12 cellular contexts compared by ENCODE assay signal in the genomic region with DNA sequence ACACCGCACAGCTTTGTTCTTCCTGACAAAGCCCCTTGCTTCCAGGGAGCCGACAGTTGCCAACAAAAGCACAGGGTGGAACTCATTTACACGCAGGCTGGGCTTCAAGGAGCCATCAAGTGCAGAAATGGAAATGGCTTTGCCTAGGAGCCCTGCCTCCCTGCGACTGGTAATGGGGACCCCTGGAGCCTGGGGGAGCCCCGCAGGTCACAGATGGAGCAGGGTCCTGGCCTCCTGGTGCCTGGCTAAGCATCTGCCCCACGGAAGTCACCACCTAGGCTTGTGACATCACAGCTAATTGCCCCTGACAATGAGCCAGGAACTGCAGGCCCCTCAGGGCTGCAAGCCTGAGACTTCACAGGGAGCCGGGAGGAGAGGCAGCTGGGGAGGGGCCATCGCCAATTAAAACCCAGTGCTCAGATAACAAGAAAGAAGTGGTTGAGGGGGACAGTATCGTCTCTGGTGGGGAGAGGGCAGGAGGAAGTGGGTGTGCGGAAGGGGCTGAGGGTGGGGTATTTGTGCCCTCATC.
DNase-seq lines count a peak whose midpoint lies in the region; ATAC-seq and TF ChIP-seq lines count a peak whose summit lies in the region.
"Had no signal": no experiment of that assay in that cellular context is flagged by ENCODE, and none has a peak within 500 bp of the region (broad histone marks: within the 10 kb centered on the region; RNA-seq: fewer than 3 reads in every experiment).

No MANE protein-coding gene starts in this region.

- ATAC-seq in activated T-cell treated with anti-CD3 and anti-CD28 coated beads, Interleukin-2, amount 50 U/mL, for 72 hours (replicated peaks in 1 of 2): no peak
- ATAC-seq in GM18511 (IDR thresholded peaks at IDR 0.05; ENCODE audit: unreplicated experiment) (no peak), natural killer cell (no peak)
- ATAC-seq: PC-3; stimulated activated memory B cell treated with anti-CD40 and anti-IgM and Interleukin-4, amounts not matched to agents 10 μg/mL and 1 μg/mL and 100 μg/mL, for 72 hours had no signal

- H3K4me1 ChIP-seq in ACC112 (ENCODE audit: control insufficient read depth, insufficient read depth, low read length, unreplicated experiment) (peaks cover 4% of the 10 kb centered on the region), muscle layer of colon (ENCODE audit: insufficient read depth, low read length) (peaks cover 51% of the 10 kb centered on the region)

- no peak overlapping the region for H3K27ac ChIP-seq in ACC112 (ENCODE audit: low read depth, low read length)
- H3K27ac ChIP-seq in muscle layer of colon (ENCODE audit: low read depth, low read length): peak overlapping the region; percentile 66

- no peaks in the 10 kb centered on the region for H3K36me3 Mint-ChIP-seq in activated T-cell treated with anti-CD3 and anti-CD28 coated beads, Interleukin-2, amount 50 U/mL, for 72 hours (ENCODE audit: insufficient read depth in 2 of 2)
- no peaks in the 10 kb centered on the region for H3K36me3 Mint-ChIP-seq in natural killer cell
- H3K36me3 Mint-ChIP-seq: stimulated activated memory B cell treated with anti-CD40 and anti-IgM and Interleukin-4, amounts not matched to agents 10 μg/mL and 1 μg/mL and 100 μg/mL, for 72 hours had no signal

- peaks cover 49% of the 10 kb centered on the region for H3K27me3 Mint-ChIP-seq in activated T-cell treated with anti-CD3 and anti-CD28 coated beads, Interleukin-2, amount 50 U/mL, for 72 hours (ENCODE audit: low read depth)
- H3K27me3 Mint-ChIP-seq in natural killer cell (ENCODE audit: low read depth in 2 of 2): peaks cover 40 to 60% of the 10 kb centered on the region in 2 donors

- no peaks in the 10 kb centered on the region for H3K9me3 Mint-ChIP-seq in activated T-cell treated with anti-CD3 and anti-CD28 coated beads, Interleukin-2, amount 50 U/mL, for 72 hours
- H3K9me3 Mint-ChIP-seq in natural killer cell: no peaks in the 10 kb centered on the region
- H3K9me3 Mint-ChIP-seq: stimulated activated memory B cell treated with anti-CD40 and anti-IgM and Interleukin-4, amounts not matched to agents 10 μg/mL and 1 μg/mL and 100 μg/mL, for 72 hours had no signal

- DNase-seq in NCI-H1092 treated with DMSO at 0.1 percent for 48 hours (lab: John Stamatoyannopoulos, UW) (peak; percentile 85), astrocyte of the hippocampus (ENCODE audit: low read depth, low spot score) (peak; percentile 85), NCI-H510A treated with DMSO at 0.1 percent for 48 hours (lab: John Stamatoyannopoulos, UW) (no peak), natural killer cell (no peak)
- DNase-seq in activated T-cell treated with anti-CD3 and anti-CD28 coated beads, Interleukin-2, amount 50 U/mL, for 72 hours: no peak
- DNase-seq: activated CD4-positive, alpha-beta T cell treated with anti-CD3 and anti-CD28 coated beads, Interleukin-2, amount 50 U/mL, for 48 hours; cerebellar nuclear complex; PC-3 had no signal

- H3K4me3 Mint-ChIP-seq in activated T-cell treated with anti-CD3 and anti-CD28 coated beads, Interleukin-2, amount 50 U/mL, for 72 hours: no peak overlapping the region
- H3K4me3 Mint-ChIP-seq in natural killer cell: no peak overlapping the region
- H3K4me3 Mint-ChIP-seq: stimulated activated memory B cell treated with anti-CD40 and anti-IgM and Interleukin-4, amounts not matched to agents 10 μg/mL and 1 μg/mL and 100 μg/mL, for 72 hours had no signal

- H3K27me3 ChIP-seq in ACC112 (ENCODE audit: insufficient read depth, low read length): peaks cover 18% of the 10 kb centered on the region
- no peaks in the 10 kb centered on the region for H3K27me3 ChIP-seq in muscle layer of colon (ENCODE audit: control insufficient read depth in 1 of 2, insufficient read depth in 2 of 2, low read length in 2 of 2)

- no peaks in the 10 kb centered on the region for H3K36me3 ChIP-seq in ACC112 (ENCODE audit: insufficient read depth, low read length)
- H3K36me3 ChIP-seq in muscle layer of colon (ENCODE audit: insufficient read depth, low read length): no peaks in the 10 kb centered on the region

- H3K4me1 Mint-ChIP-seq in activated T-cell treated with anti-CD3 and anti-CD28 coated beads, Interleukin-2, amount 50 U/mL, for 72 hours (ENCODE audit: low read depth): peaks cover 17% of the 10 kb centered on the region
- peaks cover 6 to 28% of the 10 kb centered on the region in 2 donors for H3K4me1 Mint-ChIP-seq in natural killer cell

- H3K9me3 ChIP-seq in muscle layer of colon (ENCODE audit: low read length): no peaks in the 10 kb centered on the region

- no peaks in the 10 kb centered on the region for H3K79me2 ChIP-seq in ACC112 (ENCODE audit: control insufficient read depth, insufficient read depth, low read length, unreplicated experiment)

- H3K27ac Mint-ChIP-seq in activated T-cell treated with anti-CD3 and anti-CD28 coated beads, Interleukin-2, amount 50 U/mL, for 72 hours: no peak overlapping the region
- H3K27ac Mint-ChIP-seq in natural killer cell: no peak overlapping the region
- H3K27ac Mint-ChIP-seq: stimulated activated memory B cell treated with anti-CD40 and anti-IgM and Interleukin-4, amounts not matched to agents 10 μg/mL and 1 μg/mL and 100 μg/mL, for 72 hours had no signal

- H3K9ac ChIP-seq in muscle layer of colon (ENCODE audit: low read length): no peak overlapping the region

- H3K4me3 ChIP-seq in ACC112 (ENCODE audit: low read depth, low read length) (no peak overlapping the region), muscle layer of colon (ENCODE audit: low read depth in 1 of 2, low read length in 2 of 2) (no peak overlapping the region)

- peak overlapping the region; percentile 60 for H2AFZ ChIP-seq in ACC112 (ENCODE audit: low read length, unreplicated experiment)

- TF ChIP-seq CTCF in natural killer cell (IDR thresholded peaks at IDR 0.05): no peak

- intact Hi-C loops in natural killer cell (cut with micrococcal nuclease): loop anchor here (5.0 kb wide), 1 partner anchor 273 kb away; a partner anchor contains a TSS

Comparison
In these comparisons a context has a peak if more than half of its experiments do, and no peak if none do; other contexts are left out.
1. DNase-seq: peak in NCI-H1092 treated with DMSO at 0.1 percent for 48 hours (single experiment) and astrocyte of the hippocampus (single experiment); none in activated T-cell treated with anti-CD3 and anti-CD28 coated beads, Interleukin-2, amount 50 U/mL, for 72 hours (0 of 2), NCI-H510A treated with DMSO at 0.1 percent for 48 hours (single experiment) and natural killer cell (single experiment).